ENCODE assay signal across 8 cellular contexts in genomic region chr19:6767357-6768235, GRCh38. TPM values are rescaled to one million over a fixed set of nuclear protein-coding genes. Genes with fewer than 3 reads are reported as not detected.
DNase-seq lines count a peak whose midpoint lies in the region; ATAC-seq lines count a peak whose summit lies in the region.

Gene SH2D3A, minus strand, starts transcription at chr19:6767435. Its CDS starts 3,687 bp downstream, at chr19:6763748.

- H3K9me3 ChIP-seq in mesenchymal stem cell (ENCODE audit: control insufficient read depth, low read length) = no peaks in the 10 kb centered on the region

- no peak within 1 kb of the TSS for H4K91ac ChIP-seq in mesenchymal stem cell (ENCODE audit: low read length)

- DNase-seq in NCI-H2196 treated with DMSO at 0.1 percent for 48 hours (lab: John Stamatoyannopoulos, UW; ENCODE audit: unreplicated experiment) (peak; percentile 85), mesenchymal stem cell (peak; percentile 19), COR-L47 (lab: John Stamatoyannopoulos, UW) (no peak)
- DNase-seq in activated CD4-positive, alpha-beta T cell treated with anti-CD3 and anti-CD28 coated beads for 4 hours = peak; percentile 96 to 97
- DNase-seq in stimulated activated CD8-positive, alpha-beta memory T cell treated with anti-CD3 and anti-CD28 coated beads, Interleukin-4, amount 100 ng/mL, for 4 hours (ENCODE audit: low read depth in 2 of 2, low spot score in 1 of 2) = peak; percentile 85 to 89

- no peaks in the 10 kb centered on the region for H3K9me3 Mint-ChIP-seq in dendritic cell treated with granulocyte-macrophage colony-stimulating factor and Interleukin-4, amounts not matched to agents 40 ng/mL and 50 ng/mL, for 4 days

- peak within 1 kb of the TSS; percentile 90 for H3K4me2 ChIP-seq in mesenchymal stem cell (ENCODE audit: low read length, poor library complexity, severe bottlenecking)

- H3K79me1 ChIP-seq in mesenchymal stem cell (replicated peaks; ENCODE audit: low read length, poor library complexity, severe bottlenecking) = no peaks in the 10 kb centered on the region

- H3K27ac Mint-ChIP-seq in dendritic cell treated with granulocyte-macrophage colony-stimulating factor and Interleukin-4, amounts not matched to agents 40 ng/mL and 50 ng/mL, for 4 days = peak within 1 kb of the TSS; percentile 82

- H3K4me1 ChIP-seq in mesenchymal stem cell (ENCODE audit: control insufficient read depth, insufficient read depth, low read depth, low read length) = peaks cover 18% of the 10 kb centered on the region

- H2BK120ac ChIP-seq in mesenchymal stem cell (ENCODE audit: low read depth, low read length) = no peak within 1 kb of the TSS

- no peak within 1 kb of the TSS for H3K4ac ChIP-seq in mesenchymal stem cell (ENCODE audit: low read depth in 1 of 2, low read length in 2 of 2)

- no peak within 1 kb of the TSS for H4K8ac ChIP-seq in mesenchymal stem cell (ENCODE audit: low read length)

- H2BK5ac ChIP-seq in mesenchymal stem cell (ENCODE audit: low read depth, low read length, poor library complexity, severe bottlenecking) = no peak within 1 kb of the TSS

- ATAC-seq in GM18858 (IDR thresholded peaks at IDR 0.05; ENCODE audit: unreplicated experiment) (peak; percentile 46), HG02981 (IDR thresholded peaks at IDR 0.05; ENCODE audit: unreplicated experiment) (peak; percentile 61)

- intact Hi-C loops in dendritic cell treated with granulocyte-macrophage colony-stimulating factor and Interleukin-4, amounts not matched to agents 40 ng/mL and 50 ng/mL, for 4 days (cut with micrococcal nuclease) = no loop called here

- no peak within 1 kb of the TSS for H3K27ac ChIP-seq in mesenchymal stem cell (ENCODE audit: low read length, poor library complexity, severe bottlenecking)

- peaks cover 19% of the 10 kb centered on the region for H3K27me3 Mint-ChIP-seq in dendritic cell treated with granulocyte-macrophage colony-stimulating factor and Interleukin-4, amounts not matched to agents 40 ng/mL and 50 ng/mL, for 4 days

- no peak within 1 kb of the TSS for H2BK12ac ChIP-seq in mesenchymal stem cell (ENCODE audit: low read length in 2 of 2)

- H2BK15ac ChIP-seq in mesenchymal stem cell (ENCODE audit: low read depth, poor library complexity, severe bottlenecking) = no peak within 1 kb of the TSS

- H3K27me3 ChIP-seq in mesenchymal stem cell (ENCODE audit: control insufficient read depth in 1 of 2, insufficient read depth in 1 of 2, low read length in 2 of 2) = peaks cover 21 to 42% of the 10 kb centered on the region in 2 experiments

- no peak within 1 kb of the TSS for H3K23ac ChIP-seq in mesenchymal stem cell (ENCODE audit: low read length in 2 of 2)

- peaks cover 2% of the 10 kb centered on the region for H3K36me3 Mint-ChIP-seq in dendritic cell treated with granulocyte-macrophage colony-stimulating factor and Interleukin-4, amounts not matched to agents 40 ng/mL and 50 ng/mL, for 4 days (ENCODE audit: low read depth)

- peak within 1 kb of the TSS; percentile 91 for H3K4me3 Mint-ChIP-seq in dendritic cell treated with granulocyte-macrophage colony-stimulating factor and Interleukin-4, amounts not matched to agents 40 ng/mL and 50 ng/mL, for 4 days

- peaks cover 46% of the 10 kb centered on the region for H3K4me1 Mint-ChIP-seq in dendritic cell treated with granulocyte-macrophage colony-stimulating factor and Interleukin-4, amounts not matched to agents 40 ng/mL and 50 ng/mL, for 4 days (ENCODE audit: low read depth)

- no peak within 1 kb of the TSS for H2AK5ac ChIP-seq in mesenchymal stem cell (ENCODE audit: low read length, severe bottlenecking)

- H3K18ac ChIP-seq in mesenchymal stem cell (ENCODE audit: low read depth in 1 of 2, low read length in 2 of 2) = no peak within 1 kb of the TSS

- H3K36me3 ChIP-seq in mesenchymal stem cell (ENCODE audit: control insufficient read depth in 1 of 2, insufficient read depth in 2 of 2, low read depth in 1 of 2, low read length in 2 of 2) = no peaks in the 10 kb centered on the region

- peak within 1 kb of the TSS in 1 of 2 experiments; percentile 49 for H3K4me3 ChIP-seq in mesenchymal stem cell (ENCODE audit: insufficient read depth in 1 of 2, low read depth in 1 of 2, low read length in 2 of 2)

- H2AFZ ChIP-seq in mesenchymal stem cell (ENCODE audit: low read depth, low read length) = no peak within 1 kb of the TSS

- 7% methylated on average over 47 of the region's 47 CpGs for WGBS in mesenchymal stem cell

- no peak within 1 kb of the TSS for H3K9ac ChIP-seq in mesenchymal stem cell (ENCODE audit: low read length)

- H3K14ac ChIP-seq in mesenchymal stem cell (ENCODE audit: low read length in 2 of 2) = no peak within 1 kb of the TSS

RNA-seq across cellular contexts. Expression of gene SH2D3A, which starts in this region (rescaled TPM):
- polyA plus RNA-seq in mesenchymal stem cell (2013, experiment 1 of 2) = not detected
- polyA plus RNA-seq in mesenchymal stem cell (2013, experiment 2 of 2) = 0.07 TPM
